8 cellular contexts compared by ENCODE assay signal in genomic region chr19:42076375-42076944, GRCh38. TPM values are rescaled to one million over a fixed set of nuclear protein-coding genes. Genes with fewer than 3 reads are reported as not detected.
DNase-seq lines count a peak whose midpoint lies in the region; ATAC-seq and TF ChIP-seq lines count a peak whose summit lies in the region.

No MANE protein-coding gene starts in this region.

- H4K91ac ChIP-seq in neuronal stem cell (ENCODE audit: low read depth, low read length, poor library complexity), result no peak overlapping the region

- H2AFZ ChIP-seq in neuronal stem cell (ENCODE audit: low read length), result peak overlapping the region; percentile 80

- H2AK5ac ChIP-seq in neuronal stem cell (ENCODE audit: low read depth, low read length), result peak overlapping the region; percentile 40

- H3K14ac ChIP-seq in neuronal stem cell (ENCODE audit: low read length), result no peak overlapping the region

- H3K9me3 Mint-ChIP-seq in endothelial cell (ENCODE audit: unreplicated experiment), result no peaks in the 10 kb centered on the region

- H3K18ac ChIP-seq in neuronal stem cell (ENCODE audit: low read length), result peak overlapping the region; percentile 98

- no peak for TF ChIP-seq CTCF in endothelial cell (IDR thresholded peaks at IDR 0.05; ENCODE audit: unreplicated experiment)

- H3K27me3 ChIP-seq in neuronal stem cell (ENCODE audit: control insufficient read depth in 3 of 3, insufficient read depth in 3 of 3, low read depth in 1 of 3, low read length in 3 of 3) (no peaks in the 10 kb centered on the region), aorta (ENCODE audit: control insufficient read depth in 1 of 2, insufficient read depth in 2 of 2, low read length in 1 of 2) (no peaks in the 10 kb centered on the region)

- H3K4me3 Mint-ChIP-seq in endothelial cell (ENCODE audit: unreplicated experiment), result peak overlapping the region; percentile 98

- ATAC-seq in GM19328 (IDR thresholded peaks at IDR 0.05; ENCODE audit: unreplicated experiment) (peak; percentile 23), aorta (ENCODE audit: low FRiP score) (no peak)

- no peak overlapping the region for H3K4ac ChIP-seq in neuronal stem cell (ENCODE audit: low read length)

- H3K79me1 ChIP-seq in neuronal stem cell (ENCODE audit: low read depth, low read length), result peaks cover 11% of the 10 kb centered on the region

- H2BK15ac ChIP-seq in neuronal stem cell (ENCODE audit: low read length), result no peak overlapping the region

- DNase-seq in T-helper 9 cell (peak; percentile 42), endothelial cell (ENCODE audit: low spot score) (no peak), neuronal stem cell (ENCODE audit: low spot score) (no peak), aorta (peak in 1 of 2 donors; percentile 85), SIG-M5 (lab: John Stamatoyannopoulos, UW) (no peak), DMS79 treated with DMSO at 0.1 percent for 48 hours (lab: John Stamatoyannopoulos, UW) (no peak)
- DNase-seq in activated CD4-positive, CD25-positive, alpha-beta regulatory T cell (lab: John Stamatoyannopoulos, UW), result no peak

- H2BK5ac ChIP-seq in neuronal stem cell (ENCODE audit: low read length), result no peak overlapping the region

- H3K36me3 Mint-ChIP-seq in endothelial cell (ENCODE audit: low read depth, unreplicated experiment), result peaks cover 31% of the 10 kb centered on the region

- H3K23ac ChIP-seq in neuronal stem cell (ENCODE audit: low read depth, low read length, poor library complexity), result peak overlapping the region; percentile 99

- H3K27ac Mint-ChIP-seq in endothelial cell (ENCODE audit: unreplicated experiment), result peak overlapping the region; percentile 86

- H2BK12ac ChIP-seq in neuronal stem cell (ENCODE audit: low read length), result no peak overlapping the region

- H3K36me3 ChIP-seq in neuronal stem cell (replicated peaks in 1 of 2; ENCODE audit: control insufficient read depth in 2 of 2, insufficient read depth in 2 of 2, low read length in 2 of 2) (peaks cover 36 to 38% of the 10 kb centered on the region in 2 donors), aorta (ENCODE audit: control insufficient read depth in 1 of 2, insufficient read depth in 2 of 2, low read length in 1 of 2) (peaks cover 0 to 14% of the 10 kb centered on the region in 2 donors)

- H4K8ac ChIP-seq in neuronal stem cell (ENCODE audit: low read depth, low read length), result no peak overlapping the region

- H3K9ac ChIP-seq in neuronal stem cell (ENCODE audit: low read depth, low read length, poor library complexity), result peak overlapping the region; percentile 95

- H2BK120ac ChIP-seq in neuronal stem cell (ENCODE audit: low read depth, low read length), result no peak overlapping the region

- H3K9me3 ChIP-seq in neuronal stem cell (replicated peaks in 1 of 2; ENCODE audit: control insufficient read depth in 2 of 2, insufficient read depth in 1 of 2, low read depth in 1 of 2, low read length in 2 of 2) (no peaks in the 10 kb centered on the region), aorta (ENCODE audit: control insufficient read depth, low read length) (no peaks in the 10 kb centered on the region)

- H3K27me3 Mint-ChIP-seq in endothelial cell (ENCODE audit: unreplicated experiment), result peaks cover 26% of the 10 kb centered on the region

- H3K4me3 ChIP-seq in neuronal stem cell (ENCODE audit: low read length in 2 of 2) (peak overlapping the region; percentile 92 to 96), aorta (ENCODE audit: low read length in 2 of 2) (peak overlapping the region; percentile 67 to 89)

- H3K4me1 Mint-ChIP-seq in endothelial cell (ENCODE audit: unreplicated experiment), result peaks cover 28% of the 10 kb centered on the region

- intact Hi-C loops in aorta (cut with DNase I), result no loop called here

- H3K4me2 ChIP-seq in neuronal stem cell (ENCODE audit: insufficient read depth, low read length, poor library complexity, severe bottlenecking), result peak overlapping the region; percentile 58

- H3K27ac ChIP-seq in neuronal stem cell (replicated peaks; ENCODE audit: low read length), result peak overlapping the region; percentile 91
- peak overlapping the region; percentile 4 to 53 for H3K27ac ChIP-seq in aorta (ENCODE audit: low read depth in 1 of 2, low read length in 2 of 2)

- peaks cover 13 to 15% of the 10 kb centered on the region in 2 donors for H3K4me1 ChIP-seq in neuronal stem cell (ENCODE audit: control insufficient read depth in 2 of 2, insufficient read depth in 1 of 2, low read depth in 1 of 2, low read length in 2 of 2)
- H3K4me1 ChIP-seq in aorta (ENCODE audit: control insufficient read depth in 1 of 2, insufficient read depth in 2 of 2, low read length in 2 of 2), result peaks cover 0 to 5% of the 10 kb centered on the region in 2 donors

- no CpG with 5 or more reads among the region's 33 CpGs for WGBS in neuronal stem cell (ENCODE audit: extremely low coverage in 2 of 2, insufficient read length in 2 of 2, insufficient replicate concordance in 1 of 2), 2 donors
- 0 to 1% methylated on average over 19 to 33 of the region's 33 CpGs for WGBS in aorta, 2 donors

RNA-seq across cellular contexts. Expression of gene ZNF574, which starts 0.5 kb away (rescaled TPM):
- total RNA-seq in endothelial cell (ENCODE audit: unreplicated experiment) (19.7 TPM), aorta (10 to 100 TPM in 1 of 2 donors, 1 to 10 TPM in 1; 9.0 to 10.3 TPM)
- polyA plus RNA-seq in neuronal stem cell (2013, experiment 1 of 2), result 13.3 TPM
- polyA plus RNA-seq in neuronal stem cell (2013, experiment 2 of 2), result 13.5 TPM
- polyA plus RNA-seq in aorta, result 1 to 10 TPM; 2.4 to 6.8 TPM

RNA-seq across cellular contexts. Expression of gene GRIK5, which starts 6.5 kb away (rescaled TPM):
- total RNA-seq in endothelial cell (ENCODE audit: unreplicated experiment), result 18.4 TPM
- 21.6 TPM for polyA plus RNA-seq in neuronal stem cell (2013, experiment 1 of 2)
- polyA plus RNA-seq in neuronal stem cell (2013, experiment 2 of 2), result 21.7 TPM
- 10 to 100 TPM; 20.8 to 24.5 TPM for total RNA-seq in aorta
- polyA plus RNA-seq in aorta, result 10 to 100 TPM in 1 of 2 donors, 1 to 10 TPM in 1; 3.5 to 39.0 TPM

RNA-seq across cellular contexts. Expression of gene POU2F2, which starts 55.8 kb away (rescaled TPM):
- total RNA-seq in endothelial cell (ENCODE audit: unreplicated experiment) (5.7 TPM), aorta (1 to 10 TPM; 2.7 to 9.0 TPM)
- polyA plus RNA-seq in neuronal stem cell (2013, experiment 1 of 2), result 2.4 TPM
- 2.5 TPM for polyA plus RNA-seq in neuronal stem cell (2013, experiment 2 of 2)
- 1 to 10 TPM; 2.3 to 5.9 TPM for polyA plus RNA-seq in aorta
